Comparison of ENCODE assay signal across 9 cellular contexts in the genomic region with DNA sequence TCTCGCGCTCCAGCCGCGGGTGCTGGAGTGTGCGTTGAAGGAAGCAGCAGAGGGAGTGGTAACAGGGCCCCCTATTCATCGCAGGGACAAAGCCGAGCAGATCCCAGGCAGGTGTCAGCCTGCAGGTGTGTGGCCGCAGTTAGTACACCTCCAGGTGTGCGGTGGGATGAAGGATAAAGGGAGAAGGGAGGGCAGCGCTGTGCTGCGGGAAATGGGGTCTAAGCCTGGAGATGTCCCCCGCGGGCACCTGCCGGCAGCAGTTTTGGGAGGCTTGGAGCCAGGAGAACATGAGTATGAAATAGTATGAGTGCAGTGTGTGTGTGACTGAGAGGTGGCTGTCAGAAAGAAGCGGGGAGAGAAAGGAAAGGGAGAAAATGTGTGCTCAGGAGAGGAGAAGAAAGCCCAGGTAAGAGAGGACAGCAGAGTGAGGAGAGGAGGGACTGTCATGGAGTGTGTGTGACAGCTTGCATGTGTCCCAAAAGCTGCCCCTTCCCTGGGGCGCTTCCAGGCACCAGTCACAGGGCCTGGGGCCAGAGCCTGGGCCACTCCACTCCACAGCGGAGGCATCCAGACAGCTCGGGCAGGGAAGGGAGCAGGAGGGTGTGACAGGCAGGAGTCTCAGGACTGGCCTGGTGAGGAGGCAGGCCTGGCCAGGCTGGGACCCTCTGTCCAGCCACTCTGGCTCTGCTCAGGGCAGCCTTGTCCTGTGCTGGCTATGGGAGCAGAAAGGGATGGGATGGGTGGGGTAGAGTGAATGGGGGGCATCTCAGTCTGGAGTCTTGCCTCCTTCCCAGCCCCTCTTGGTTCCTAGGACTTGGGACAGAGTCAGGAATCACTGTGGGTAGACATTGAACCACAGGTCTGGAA. TPM values are rescaled to one million over a fixed set of nuclear protein-coding genes. Genes with fewer than 3 reads are reported as not detected.
DNase-seq lines count a peak whose midpoint lies in the region; ATAC-seq and TF ChIP-seq lines count a peak whose summit lies in the region.
"Had no signal": no experiment of that assay in that cellular context is flagged by ENCODE, and none has a peak within 500 bp of the region (broad histone marks: within the 10 kb centered on the region; RNA-seq: fewer than 3 reads in every experiment).

No MANE protein-coding gene starts in this region.

- H3K9me3 ChIP-seq in HCT116 (ENCODE audit: control insufficient read depth in 1 of 2, insufficient read depth in 1 of 2, low read depth in 1 of 2, low read length in 2 of 2): no peaks in the 10 kb centered on the region
- H3K9me3 ChIP-seq in SJSA1 (replicated peaks): no peaks in the 10 kb centered on the region
- H3K9me3 ChIP-seq in cardiac muscle cell (ENCODE audit: low read depth): no peaks in the 10 kb centered on the region
- H3K9me3 ChIP-seq in gastrocnemius medialis: no peaks in the 10 kb centered on the region

- RAD21 ChIA-PET in HCT116 (lab: Charles Lee; ENCODE audit: low non-redundant PET in 1 of 2, low total read pairs in 2 of 2, uncharacterized antibody in 2 of 2, unreplicated experiment in 2 of 2): no interaction called here

- in situ Hi-C loops in gastrocnemius medialis (cut with MboI; ENCODE audit: low sequenced_read_pairs in 4 of 4): loop anchor here in 3 of 4 donors (5.0 to 10.0 kb wide), 3 partner anchors 71 to 79 kb away; no protein-coding TSS in a partner anchor

- H3K9me2 ChIP-seq in HCT116 (ENCODE audit: insufficient read depth): no peaks in the 10 kb centered on the region

- intact Hi-C loops in HCT116 (cut with micrococcal nuclease): no loop called here
- intact Hi-C loops in gastrocnemius medialis (cut with DNase I; ENCODE audit: low total_unique reads): no loop called here

- TF ChIP-seq RAD21 in HCT116 (IDR thresholded peaks at IDR 0.05; ENCODE audit: low read depth): no peak

- H3K4me1 ChIP-seq in HCT116 (ENCODE audit: control insufficient read depth in 1 of 2, insufficient read depth in 2 of 2, low read length in 2 of 2) (peaks cover 31 to 59% of the 10 kb centered on the region in 2 experiments), SJSA1 (replicated peaks) (peaks cover 64% of the 10 kb centered on the region), cardiac muscle cell (ENCODE audit: low read depth) (peaks cover 17% of the 10 kb centered on the region), gastrocnemius medialis (peaks cover 11 to 16% of the 10 kb centered on the region in 2 donors)

- no peak for TF ChIP-seq POLR2A in HCT116 (IDR thresholded peaks at IDR 0.05; ENCODE audit: borderline replicate concordance, extremely low read depth, insufficient read depth, insufficient read length)
- TF ChIP-seq POLR2A in gastrocnemius medialis (IDR thresholded peaks at IDR 0.05): no peak

- H3K36me3 ChIP-seq in HCT116 (ENCODE audit: control insufficient read depth in 1 of 2, insufficient read depth in 2 of 2, low read length in 2 of 2) (no peaks in the 10 kb centered on the region), SJSA1 (no peaks in the 10 kb centered on the region), cardiac muscle cell (no peaks in the 10 kb centered on the region), gastrocnemius medialis (no peaks in the 10 kb centered on the region)

- POLR2A ChIA-PET in HCT116 (lab: Charles Lee): interaction anchor here (1.5 to 3.4 kb wide), 2 partner anchors 8 to 13 kb away, joined by 4 to 22 read pairs; partner anchors contain the start of gene SMARCB1

- CTCF ChIA-PET in HCT116 (lab: Charles Lee): interaction anchor here (1.0 to 1.1 kb wide), 2 partner anchors 12 to 76 kb away, joined by 3 to 4 read pairs; no protein-coding TSS in a partner anchor

- no peak for DNase-seq in HCT116 (ENCODE audit: low read depth, low spot score)
- DNase-seq in SJSA1 (ENCODE audit: low read depth in 1 of 2, low spot score in 2 of 2): no peak
- no peak for DNase-seq in cardiac muscle cell (ENCODE audit: low read depth in 1 of 2, low spot score in 1 of 2)
- no peak for DNase-seq in gastrocnemius medialis
- DNase-seq in stimulated activated CD4-positive, alpha-beta T cell treated with anti-CD3 and anti-CD28 coated beads, Interleukin-4, amount 100 ng/mL, for 1 hour: no peak
- DNase-seq in NCI-H1417 treated with DMSO at 0.1 percent for 48 hours (lab: John Stamatoyannopoulos, UW): no peak
- DNase-seq in T1000 (lab: John Stamatoyannopoulos, UW): no peak
- DNase-seq: cerebellar nuclear complex had no signal

- peak overlapping the region; percentile 67 for H3K9ac ChIP-seq in HCT116 (ENCODE audit: low read length)

- H3K27ac ChIP-seq in HCT116 (ENCODE audit: low read depth, low read length) (peak overlapping the region; percentile 77), SJSA1 (no peak overlapping the region), cardiac muscle cell (no peak overlapping the region), gastrocnemius medialis (peak overlapping the region in 1 of 4 donors; percentile 14)

- H3K4me2 ChIP-seq in HCT116 (ENCODE audit: low read length): peak overlapping the region; percentile 94

- H3K27me3 ChIP-seq in HCT116 (ENCODE audit: insufficient read depth, low read length): no peaks in the 10 kb centered on the region
- H3K27me3 ChIP-seq in SJSA1 (replicated peaks): no peaks in the 10 kb centered on the region
- H3K27me3 ChIP-seq in cardiac muscle cell: no peaks in the 10 kb centered on the region
- H3K27me3 ChIP-seq in gastrocnemius medialis: no peaks in the 10 kb centered on the region

- no peaks in the 10 kb centered on the region for H3K79me2 ChIP-seq in HCT116 (ENCODE audit: insufficient read depth, low read length)

- ATAC-seq in HCT116: no peak
- no peak for ATAC-seq in gastrocnemius medialis
- ATAC-seq in HG02759 (IDR thresholded peaks at IDR 0.05; ENCODE audit: unreplicated experiment): no peak

- no peak overlapping the region for H2AFZ ChIP-seq in HCT116 (ENCODE audit: low read depth, low read length, poor library complexity, severe bottlenecking)

- TSS peak; percentile 58 for BruUV-seq in HCT116 (replicated peaks; lab: Mats Ljungman, UMichigan)

- no peaks in the 10 kb centered on the region for H4K20me1 ChIP-seq in HCT116 (ENCODE audit: insufficient read depth)

- TF ChIP-seq CTCF in HCT116 (IDR thresholded peaks at IDR 0.05 in 2 of 3, conservative IDR thresholded peaks at IDR 0.05 in 1 of 3; ENCODE audit: borderline replicate concordance in 1 of 3, insufficient read depth in 1 of 3, low read depth in 2 of 3, low read length in 2 of 3) (no peak), cardiac muscle cell (IDR thresholded peaks at IDR 0.05; ENCODE audit: low read depth, low read length) (no peak), gastrocnemius medialis (IDR thresholded peaks at IDR 0.05 in 4 of 5, conservative IDR thresholded peaks at IDR 0.05 in 1 of 5) (no peak)

- H3K4me3 ChIP-seq in HCT116 (replicated peaks in 1 of 2; ENCODE audit: low read depth in 1 of 2, low read length in 2 of 2) (peak overlapping the region; percentile 50 to 67), SJSA1 (peak overlapping the region; percentile 51), cardiac muscle cell (peak overlapping the region; percentile 42), gastrocnemius medialis (peak overlapping the region; percentile 29 to 62 (median 54))

TF ChIP-seq in HCT116, 20 proteins besides CTCF, POLR2A, EP300 and RAD21 (continues in another document):
- no peak for TF ChIP-seq ELF1 (IDR thresholded peaks at IDR 0.05; ENCODE audit: borderline replicate concordance, low read depth)
- TF ChIP-seq FOSL1 (IDR thresholded peaks at IDR 0.05; ENCODE audit: low read depth): no peak
- no peak for TF ChIP-seq ATF3 (IDR thresholded peaks at IDR 0.05)
- no peak for TF ChIP-seq CEBPB (IDR thresholded peaks at IDR 0.05; ENCODE audit: low read depth)
- no peak for TF ChIP-seq SRF (IDR thresholded peaks at IDR 0.05; ENCODE audit: low read depth)
- no peak for TF ChIP-seq JUND (IDR thresholded peaks at IDR 0.05)
- no peak for TF ChIP-seq POLR2AphosphoS5 (IDR thresholded peaks at IDR 0.05; ENCODE audit: low read depth, low read length)
- no peak for TF ChIP-seq SP1 (IDR thresholded peaks at IDR 0.05; ENCODE audit: low read depth)
- no peak for TF ChIP-seq SIN3A (IDR thresholded peaks at IDR 0.05; ENCODE audit: low read depth)
- no peak for TF ChIP-seq ZNF274 (IDR thresholded peaks at IDR 0.05; ENCODE audit: low read depth, low read length)
- TF ChIP-seq YY1 (IDR thresholded peaks at IDR 0.05; ENCODE audit: extremely low read depth, insufficient replicate concordance, low read depth, low read length): no peak

RNA-seq across cellular contexts. Expression of gene MMP11, which starts 0.8 kb away (rescaled TPM):
- total RNA-seq in HCT116 (2021; ENCODE audit: unreplicated experiment): 7.4 TPM
- polyA plus RNA-seq in HCT116 (2012): 6.2 and 8.3 TPM in 2 replicates
- total RNA-seq in SJSA1 (2014; rRNA removed; shearing (Covaris generic)): 14.5 and 32.4 TPM in 2 replicates
- 38.2 and 71.2 TPM in 2 replicates for total RNA-seq in cardiac muscle cell
- polyA plus RNA-seq in cardiac muscle cell: 39.0 and 61.1 TPM in 2 replicates
- 1 to 10 TPM in 2 of 4 donors, under 1 TPM in 1, not detected in 1; 0.91 to 3.6 (median 1.4) TPM for total RNA-seq in gastrocnemius medialis

RNA-seq across cellular contexts. Expression of gene CHCHD10, which starts 5.7 kb away (rescaled TPM):
- total RNA-seq in HCT116 (2021; ENCODE audit: unreplicated experiment) (279 TPM), cardiac muscle cell (77.5 and 216 TPM in 2 replicates), gastrocnemius medialis (100 to 1,000 TPM; 157 to 290 (median 181) TPM)
- 397 and 460 TPM in 2 replicates for polyA plus RNA-seq in HCT116 (2012)
- 6.4 and 47.7 TPM in 2 replicates for total RNA-seq in SJSA1 (2014; rRNA removed; shearing (Covaris generic))
- 274 and 324 TPM in 2 replicates for polyA plus RNA-seq in cardiac muscle cell

RNA-seq across cellular contexts. Expression of gene C22orf15, which starts 10.7 kb away (rescaled TPM):
- total RNA-seq in HCT116 (2021; ENCODE audit: unreplicated experiment) (not detected), cardiac muscle cell (0.07 TPM in 1 of 2 replicates, not detected in the other), gastrocnemius medialis (not detected)
- 0.23 and 0.24 TPM in 2 replicates for polyA plus RNA-seq in HCT116 (2012)
- total RNA-seq in SJSA1 (2014; rRNA removed; shearing (Covaris generic)): not detected in 2 replicates
- 0.27 and 0.91 TPM in 2 replicates for polyA plus RNA-seq in cardiac muscle cell

RNA-seq across cellular contexts. Expression of gene SMARCB1, which starts 13.3 kb away (rescaled TPM):
- total RNA-seq in HCT116 (2021; ENCODE audit: unreplicated experiment) (101 TPM), cardiac muscle cell (147 and 162 TPM in 2 replicates), gastrocnemius medialis (10 to 100 TPM; 37.8 to 65.6 (median 55.2) TPM)
- 118 and 129 TPM in 2 replicates for polyA plus RNA-seq in HCT116 (2012)
- total RNA-seq in SJSA1 (2014; rRNA removed; shearing (Covaris generic)): 91.8 and 121 TPM in 2 replicates
- 170 and 175 TPM in 2 replicates for polyA plus RNA-seq in cardiac muscle cell

RNA-seq across cellular contexts. Expression of gene VPREB3, which starts 19.3 kb away (rescaled TPM):
- total RNA-seq in HCT116 (2021; ENCODE audit: unreplicated experiment) (2.4 TPM), cardiac muscle cell (1.1 and 2.5 TPM in 2 replicates), gastrocnemius medialis (1 to 10 TPM in 1 of 4 donors, not detected in 3; 1.1 TPM)
- polyA plus RNA-seq in HCT116 (2012): 3.7 and 4.1 TPM in 2 replicates
- not detected in 2 replicates for total RNA-seq in SJSA1 (2014; rRNA removed; shearing (Covaris generic))
- polyA plus RNA-seq in cardiac muscle cell: 3.2 and 3.5 TPM in 2 replicates
